2 cellular contexts compared by ENCODE assay signal in genomic region chr9:126407125-126407870, GRCh38.
TF ChIP-seq lines count a peak whose summit lies in the region.

No MANE protein-coding gene starts in this region.

TF ChIP-seq in IMR-90, 13 proteins besides CTCF, POLR2A, EP300 and RAD21:
- peak; percentile 78 for TF ChIP-seq BHLHE40 (IDR thresholded peaks at IDR 0.05; ENCODE audit: low read depth, low read length)
- TF ChIP-seq RFX5 (IDR thresholded peaks at IDR 0.05; ENCODE audit: low read depth, low read length) = no peak
TF ChIP-seq in IMR-90: peak in this region for 1.

TF ChIP-seq in H1, 55 proteins besides CTCF, POLR2A, EP300 and RAD21:
- no peak for TF ChIP-seq EGR1 (IDR thresholded peaks at IDR 0.05; ENCODE audit: borderline replicate concordance, low read depth, low read length)
- no peak for TF ChIP-seq NANOG (IDR thresholded peaks at IDR 0.05; ENCODE audit: insufficient read depth, low read depth, low read length, poor library complexity, severe bottlenecking)
- TF ChIP-seq RFX5 (IDR thresholded peaks at IDR 0.05; ENCODE audit: borderline replicate concordance, low read depth, low read length) = no peak
- no peak for TF ChIP-seq TCF12 (IDR thresholded peaks at IDR 0.05; ENCODE audit: low read depth, low read length)
- no peak for TF ChIP-seq KDM4A (IDR thresholded peaks at IDR 0.05; ENCODE audit: low read depth, low read length, severe bottlenecking)
- TF ChIP-seq SIX5 (IDR thresholded peaks at IDR 0.05; ENCODE audit: low read depth, low read length) = no peak
- TF ChIP-seq POLR2AphosphoS5 (IDR thresholded peaks at IDR 0.05; ENCODE audit: low read depth, low read length) = no peak
- TF ChIP-seq HDAC2 (IDR thresholded peaks at IDR 0.05; ENCODE audit: borderline replicate concordance in 1 of 2, low read depth in 2 of 2, low read length in 2 of 2) = no peak
- TF ChIP-seq CHD1 (IDR thresholded peaks at IDR 0.05; ENCODE audit: low read depth, low read length) = no peak
- no peak for TF ChIP-seq ZNF274 (IDR thresholded peaks at IDR 0.05; ENCODE audit: borderline replicate concordance, extremely low read depth, low read length)
- TF ChIP-seq ATF3 (IDR thresholded peaks at IDR 0.05; ENCODE audit: insufficient read depth, low read depth, low read length) = no peak
- TF ChIP-seq SUZ12 (IDR thresholded peaks at IDR 0.05; ENCODE audit: low read length) = no peak
- TF ChIP-seq BRCA1 (IDR thresholded peaks at IDR 0.05; ENCODE audit: low read depth, low read length) = no peak
- TF ChIP-seq RXRA (IDR thresholded peaks at IDR 0.05; ENCODE audit: insufficient read depth, low read depth, low read length) = no peak
- TF ChIP-seq GTF2F1 (IDR thresholded peaks at IDR 0.05; ENCODE audit: borderline replicate concordance, low read depth, low read length) = no peak
- TF ChIP-seq TAF7 (optimal IDR thresholded peaks at IDR 0.05; ENCODE audit: borderline replicate concordance, low read depth, low read length) = no peak
